In the genomic region with DNA sequence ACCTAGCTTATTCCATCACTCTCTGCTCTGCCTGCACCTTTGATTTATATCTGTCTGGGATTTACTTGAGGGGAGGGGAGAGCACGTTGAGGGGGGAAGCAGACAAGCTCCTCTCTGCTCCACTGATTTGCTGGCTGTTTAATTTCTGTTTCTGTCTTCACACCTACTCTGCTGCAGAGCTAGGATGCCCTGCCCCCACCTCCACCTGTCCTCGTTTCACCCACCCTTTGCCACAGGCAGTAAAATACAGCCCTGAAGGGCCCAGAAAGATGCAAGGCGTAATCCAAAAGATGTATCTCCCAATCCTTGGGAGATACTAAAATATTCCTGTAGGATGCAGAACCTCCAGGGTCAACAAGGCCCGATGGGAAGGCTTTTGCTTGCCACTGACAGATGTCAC, we compare ENCODE assay signal across 19 cellular contexts.
"Had no signal": no experiment of that assay in that cellular context is flagged by ENCODE, and none has a peak within 500 bp of the region (broad histone marks: within the 10 kb centered on the region; RNA-seq: fewer than 3 reads in every experiment).

No MANE protein-coding gene starts in this region.

- H3K4me3 ChIP-seq: adrenal gland, breast epithelium, coronary artery, left ventricle myocardium inferior, spleen, thoracic aorta had no signal

- H3K27ac ChIP-seq: adrenal gland, breast epithelium, coronary artery, left ventricle myocardium inferior, spleen, thoracic aorta had no signal

- H3K36me3 ChIP-seq: adrenal gland, breast epithelium, left ventricle myocardium inferior, spleen, thoracic aorta had no signal

- ATAC-seq: activated CD4-positive, CD25-positive, alpha-beta regulatory T cell treated with anti-CD3 and anti-CD28 coated beads, Interleukin-2, amount 50 U/mL, for 24 hours; activated naive CD4-positive, alpha-beta T cell treated with anti-CD3 and anti-CD28 coated beads, Interleukin-2, amount 50 U/mL, for 72 hours had no signal

- H3K27me3 ChIP-seq: adrenal gland, breast epithelium, spleen had no signal

- DNase-seq: activated gamma-delta T cell treated with Interleukin-2 at 50 U/mL for 16 hours; adrenal gland; effector CD4-positive, alpha-beta T cell; kidney; left ventricle myocardium inferior; mammary epithelial cell; midbrain; occipital lobe; posterior cingulate gyrus; spleen; stimulated activated CD4-positive, alpha-beta T cell treated with anti-CD3 and anti-CD28 coated beads, Interleukin-4, amount 100 ng/mL, for 4 hours; T-helper 9 cell had no signal

- FAIRE-seq: astrocyte, frontal cortex, kidney had no signal

- H3K9me3 ChIP-seq: adrenal gland, breast epithelium, left ventricle myocardium inferior, spleen, thoracic aorta had no signal
